ENCODE assay signal across 1 cellular context in genomic region chr15:37016287-37016686, GRCh38.
TF ChIP-seq lines count a peak whose summit lies in the region.

No MANE protein-coding gene starts in this region.

TF ChIP-seq in SK-N-SH treated with all-trans-retinoic acid at 6 μM for 48 hours, 23 proteins besides CTCF, POLR2A, EP300 and RAD21 (continued from another document):
- TF ChIP-seq, protein P1, sequence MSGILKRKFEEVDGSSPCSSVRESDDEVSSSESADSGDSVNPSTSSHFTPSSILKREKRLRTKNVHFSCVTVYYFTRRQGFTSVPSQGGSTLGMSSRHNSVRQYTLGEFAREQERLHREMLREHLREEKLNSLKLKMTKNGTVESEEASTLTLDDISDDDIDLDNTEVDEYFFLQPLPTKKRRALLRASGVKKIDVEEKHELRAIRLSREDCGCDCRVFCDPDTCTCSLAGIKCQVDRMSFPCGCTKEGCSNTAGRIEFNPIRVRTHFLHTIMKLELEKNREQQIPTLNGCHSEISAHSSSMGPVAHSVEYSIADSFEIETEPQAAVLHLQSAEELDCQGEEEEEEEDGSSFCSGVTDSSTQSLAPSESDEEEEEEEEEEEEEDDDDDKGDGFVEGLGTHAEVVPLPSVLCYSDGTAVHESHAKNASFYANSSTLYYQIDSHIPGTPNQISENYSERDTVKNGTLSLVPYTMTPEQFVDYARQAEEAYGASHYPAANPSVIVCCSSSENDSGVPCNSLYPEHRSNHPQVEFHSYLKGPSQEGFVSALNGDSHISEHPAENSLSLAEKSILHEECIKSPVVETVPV (CRISPR knock-in tag; IDR thresholded peaks at IDR 0.05): no peak
- TF ChIP-seq OSR1 (CRISPR knock-in tag; IDR thresholded peaks at IDR 0.05) (no peak), ZFP3 (CRISPR knock-in tag; IDR thresholded peaks at IDR 0.05) (no peak), ISL1 (CRISPR knock-in tag; IDR thresholded peaks at IDR 0.05) (no peak), TOX (CRISPR knock-in tag; IDR thresholded peaks at IDR 0.05; ENCODE audit: borderline replicate concordance) (no peak), ESRRG (CRISPR knock-in tag; IDR thresholded peaks at IDR 0.05) (no peak), ZFP30 (CRISPR knock-in tag; IDR thresholded peaks at IDR 0.05) (no peak), SNAI2 (CRISPR knock-in tag; IDR thresholded peaks at IDR 0.05) (no peak)
- TF ChIP-seq, protein P2, sequence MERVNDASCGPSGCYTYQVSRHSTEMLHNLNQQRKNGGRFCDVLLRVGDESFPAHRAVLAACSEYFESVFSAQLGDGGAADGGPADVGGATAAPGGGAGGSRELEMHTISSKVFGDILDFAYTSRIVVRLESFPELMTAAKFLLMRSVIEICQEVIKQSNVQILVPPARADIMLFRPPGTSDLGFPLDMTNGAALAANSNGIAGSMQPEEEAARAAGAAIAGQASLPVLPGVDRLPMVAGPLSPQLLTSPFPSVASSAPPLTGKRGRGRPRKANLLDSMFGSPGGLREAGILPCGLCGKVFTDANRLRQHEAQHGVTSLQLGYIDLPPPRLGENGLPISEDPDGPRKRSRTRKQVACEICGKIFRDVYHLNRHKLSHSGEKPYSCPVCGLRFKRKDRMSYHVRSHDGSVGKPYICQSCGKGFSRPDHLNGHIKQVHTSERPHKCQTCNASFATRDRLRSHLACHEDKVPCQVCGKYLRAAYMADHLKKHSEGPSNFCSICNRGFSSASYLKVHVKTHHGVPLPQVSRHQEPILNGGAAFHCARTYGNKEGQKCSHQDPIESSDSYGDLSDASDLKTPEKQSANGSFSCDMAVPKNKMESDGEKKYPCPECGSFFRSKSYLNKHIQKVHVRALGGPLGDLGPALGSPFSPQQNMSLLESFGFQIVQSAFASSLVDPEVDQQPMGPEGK (CRISPR knock-in tag; IDR thresholded peaks at IDR 0.05; ENCODE audit: borderline replicate concordance): no peak
TF ChIP-seq in SK-N-SH treated with all-trans-retinoic acid at 6 μM for 48 hours: peak in this region for 0.
